In the genomic region with DNA sequence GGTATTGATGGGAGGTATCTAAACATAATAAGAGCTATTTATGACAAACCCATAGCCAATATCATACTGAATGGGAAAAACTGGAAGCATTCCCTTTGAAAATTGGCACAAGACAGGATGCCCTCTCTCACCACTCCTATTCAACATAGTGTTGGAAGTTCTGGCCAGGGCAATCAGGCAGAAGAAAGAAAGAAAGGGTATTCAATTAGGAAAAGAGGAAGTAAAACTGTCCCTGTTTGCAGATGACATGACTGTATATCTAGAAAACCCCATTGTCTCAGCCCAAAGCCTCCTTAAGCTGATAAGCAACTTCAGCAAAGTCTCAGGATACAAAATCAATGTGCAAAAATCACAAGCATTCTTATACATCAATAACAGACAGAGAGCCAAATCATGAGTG, we compare ENCODE assay signal across 6 cellular contexts. TPM values are rescaled to one million over a fixed set of nuclear protein-coding genes. Genes with fewer than 3 reads are reported as not detected.
DNase-seq lines count a peak whose midpoint lies in the region; ATAC-seq, FAIRE-seq and TF ChIP-seq lines count a peak whose summit lies in the region.
"Not testable (repeated sequence)": the region's sequence is repeated elsewhere in the genome, so short reads cannot be mapped to it uniquely, and the experiment has no call there.
"Had no signal": no experiment of that assay in that cellular context is flagged by ENCODE, and none has a peak within 500 bp of the region (broad histone marks: within the 10 kb centered on the region; RNA-seq: fewer than 3 reads in every experiment).

No MANE protein-coding gene starts in this region.

- TF ChIP-seq POLR2A in GM12878 (IDR thresholded peaks at IDR 0.05; ENCODE audit: low read depth, low read length), result not testable (repeated sequence)

- not testable (repeated sequence) for H3K4me1 ChIP-seq in GM12878 (ENCODE audit: control insufficient read depth, insufficient read depth, low read length)

- not testable (repeated sequence) for H3K27me3 ChIP-seq in GM12878 (replicated peaks in 1 of 2; ENCODE audit: control insufficient read depth in 2 of 2, insufficient read depth in 2 of 2, low read length in 1 of 2)

- in situ Hi-C loops in GM12878 (cut with MboI), result not testable (repeated sequence)

- H3K4me2 ChIP-seq in GM12878 (ENCODE audit: control insufficient read depth, insufficient read depth), result not testable (repeated sequence)

- H3K4me3 ChIP-seq in GM12878, result not testable (repeated sequence)

- H3K9me3 Mint-ChIP-seq in IgD-negative memory B cell; stimulated activated memory B cell treated with anti-CD40 and anti-IgM and Interleukin-4, amounts not matched to agents 10 μg/mL and 1 μg/mL and 100 μg/mL, for 72 hours: not testable (repeated sequence)

- not testable (repeated sequence) for H3K27ac ChIP-seq in GM12878 (ENCODE audit: control insufficient read depth, insufficient read depth)

- intact Hi-C loops in GM12878 (cut with micrococcal nuclease; ENCODE audit: unreplicated experiment), result not testable (repeated sequence)

- not testable (repeated sequence) for H3K27me3 Mint-ChIP-seq in IgD-negative memory B cell; stimulated activated memory B cell treated with anti-CD40 and anti-IgM and Interleukin-4, amounts not matched to agents 10 μg/mL and 1 μg/mL and 100 μg/mL, for 72 hours

- peaks cover 10 to 36% (median 20%) of the 10 kb centered on the region in 3 donors for H3K4me1 Mint-ChIP-seq in IgD-negative memory B cell
- peaks cover 48% of the 10 kb centered on the region for H3K4me1 Mint-ChIP-seq in stimulated activated memory B cell treated with anti-CD40 and anti-IgM and Interleukin-4, amounts not matched to agents 10 μg/mL and 1 μg/mL and 100 μg/mL, for 72 hours

- H3K36me3 ChIP-seq in GM12878 (ENCODE audit: control insufficient read depth in 2 of 2, insufficient read depth in 2 of 2, low read length in 1 of 2), result not testable (repeated sequence)

- not testable (repeated sequence) for H3K9ac ChIP-seq in GM12878 (ENCODE audit: control insufficient read depth, insufficient read depth, low read length)

- SMC1A ChIA-PET in GM12878 (lab: Charles Lee; ENCODE audit: uncharacterized antibody, unreplicated experiment), result interaction anchor here (1.1 kb wide), 1 partner anchor 52 kb away, joined by 3 read pairs; no protein-coding TSS in a partner anchor

- ATAC-seq in GM12878; stimulated activated memory B cell treated with anti-CD40 and anti-IgM and Interleukin-4, amounts not matched to agents 10 μg/mL and 1 μg/mL and 100 μg/mL, for 72 hours: not testable (repeated sequence)

- not testable (repeated sequence) for H3K36me3 Mint-ChIP-seq in IgD-negative memory B cell
- H3K36me3 Mint-ChIP-seq in stimulated activated memory B cell treated with anti-CD40 and anti-IgM and Interleukin-4, amounts not matched to agents 10 μg/mL and 1 μg/mL and 100 μg/mL, for 72 hours, result peaks cover 20% of the 10 kb centered on the region

- not testable (repeated sequence) for TF ChIP-seq CTCF in GM12878 (IDR thresholded peaks at IDR 0.05 in 2 of 3, conservative IDR thresholded peaks at IDR 0.05 in 1 of 3; ENCODE audit: control insufficient read depth in 2 of 3, extremely low read depth in 1 of 3, insufficient read depth in 1 of 3, low read depth in 3 of 3, low read length in 3 of 3)

- CTCF ChIA-PET in GM12878 (lab: Yijun Ruan, JAX), result not testable (repeated sequence)

- H2AFZ ChIP-seq in GM12878 (ENCODE audit: control insufficient read depth, low read depth, low read length), result not testable (repeated sequence)

- POLR2A ChIA-PET in GM12878 (lab: Charles Lee), result not testable (repeated sequence)

- RAD21 ChIA-PET in GM12878 (lab: Charles Lee; ENCODE audit: unreplicated experiment), result interaction anchor here (0.6 kb wide), 1 partner anchor 127 kb away, joined by 3 read pairs; no protein-coding TSS in a partner anchor

- H3K4me3 Mint-ChIP-seq in IgD-negative memory B cell, result peak overlapping the region in 3 of 4 donors; percentile 4 to 54 (median 38)
- not testable (repeated sequence) for H3K4me3 Mint-ChIP-seq in stimulated activated memory B cell treated with anti-CD40 and anti-IgM and Interleukin-4, amounts not matched to agents 10 μg/mL and 1 μg/mL and 100 μg/mL, for 72 hours

- FAIRE-seq in GM12878 (lab: Jason Lieb, UNC), result not testable (repeated sequence)

- H3K27ac Mint-ChIP-seq in IgD-negative memory B cell, result peak overlapping the region in 1 of 3 donors; percentile 1
- peak overlapping the region; percentile 46 for H3K27ac Mint-ChIP-seq in stimulated activated memory B cell treated with anti-CD40 and anti-IgM and Interleukin-4, amounts not matched to agents 10 μg/mL and 1 μg/mL and 100 μg/mL, for 72 hours

- peak; percentile 16 for DNase-seq in OCI-M1 (lab: John Stamatoyannopoulos, UW)
- DNase-seq in GM12878 (ENCODE audit: low read depth, low spot score), result not testable (repeated sequence)

- TF ChIP-seq EP300 in GM12878 (IDR thresholded peaks at IDR 0.05; ENCODE audit: borderline replicate concordance in 1 of 2, control insufficient read depth in 1 of 2, low read depth in 2 of 2, low read length in 2 of 2), result not testable (repeated sequence)

- not testable (repeated sequence) for TF ChIP-seq RAD21 in GM12878 (IDR thresholded peaks at IDR 0.05; ENCODE audit: insufficient read depth, low read depth, low read length)

- H4K20me1 ChIP-seq in GM12878 (ENCODE audit: control insufficient read depth, insufficient read depth), result not testable (repeated sequence)

- not testable (repeated sequence) for BruUV-seq in GM12878 (replicated peaks; lab: Mats Ljungman, UMichigan)

- H3K79me2 ChIP-seq in GM12878 (ENCODE audit: control insufficient read depth, insufficient read depth, low read length), result not testable (repeated sequence)

- H3K9me3 ChIP-seq in GM12878 (replicated peaks; ENCODE audit: control insufficient read depth, insufficient read depth, low read length), result not testable (repeated sequence)

TF ChIP-seq in GM12878, 131 proteins besides CTCF, POLR2A, EP300 and RAD21:
- TF ChIP-seq IKZF2 (IDR thresholded peaks at IDR 0.05), result peak; percentile 67 to 69
- TF ChIP-seq MTA2 (IDR thresholded peaks at IDR 0.05; ENCODE audit: low read depth), result peak; percentile 63; the same call in 1 of the 2 replicates
- TF ChIP-seq ATF7 (IDR thresholded peaks at IDR 0.05; ENCODE audit: low read depth), result 0 out of 2 replicates have a peak, but pooled peaks have one; percentile 25
- TF ChIP-seq DPF2 (IDR thresholded peaks at IDR 0.05), result 0 out of 2 replicates have a peak, but pooled peaks have one; percentile 29
TF ChIP-seq in GM12878: peak in this region for 4; not testable (repeated sequence) for 127.

RNA-seq across cellular contexts. Expression of gene ABCB4, which starts 6.3 kb away (rescaled TPM):
- polyA plus RNA-seq in IgD-negative memory B cell (12.5 TPM), GM12878 (2011; rRNA removed) (4.5 and 4.6 TPM in 2 replicates), GM12878 (2014; fragmentation: Illumina TruSeq; extraction: Trizol) (4.2 and 5.8 TPM in 2 replicates), GM12878 (2014; fragmentation: Nextera tagmentation; extraction: Ambion mirVana) (1 to 10 TPM; 1.9 to 3.9 TPM), GM12878 (2014; rRNA removed) (5.0 and 5.2 TPM in 2 replicates), GM12878 (2016; fragmentation: Nextera tagmentation; extraction: Ambion mirVana) (1 to 10 TPM; 4.2 to 4.3 TPM)
- 61.1 and 63.0 TPM in 2 replicates for total RNA-seq in GM12878 (2013; cell fraction: nucleolus; rRNA removed)
- total RNA-seq in GM12878 (2014; rRNA removed) (6.4 and 10.3 TPM in 2 replicates), GM12878 (2014; rRNA removed; fragmentation: Illumina TruSeq; extraction: Trizol) (8.3 and 8.7 TPM in 2 replicates), GM12878 (2021) (6.0 and 6.1 TPM in 2 replicates)
- 1.3 TPM for polyA plus RNA-seq in GM12878 (2011; ENCODE audit: low read depth)
- polyA plus RNA-seq in GM12878 (2011; cell fraction: cytosol; rRNA removed), result 1.9 TPM in 2 replicates
- 10.9 and 12.8 TPM in 2 replicates for polyA plus RNA-seq in GM12878 (2011; cell fraction: nucleus; rRNA removed)
- 2.1 and 2.4 TPM in 2 replicates for polyA plus RNA-seq in GM12878 (2012)
- 7.8 and 8.2 TPM in 2 replicates for polyA minus RNA-seq in GM12878 (2011; rRNA and poly(A)+ RNA removed)
- polyA minus RNA-seq in GM12878 (2011; cell fraction: cytosol; rRNA and poly(A)+ RNA removed), result 2.3 and 2.4 TPM in 2 replicates
- polyA minus RNA-seq in GM12878 (2011; cell fraction: nucleus; rRNA and poly(A)+ RNA removed), result 11.2 and 16.8 TPM in 2 replicates
- total RNA-seq: Calu3; CD4-positive, alpha-beta T cell had no signal
